Comparison of ENCODE assay signal across 8 cellular contexts in the genomic region with DNA sequence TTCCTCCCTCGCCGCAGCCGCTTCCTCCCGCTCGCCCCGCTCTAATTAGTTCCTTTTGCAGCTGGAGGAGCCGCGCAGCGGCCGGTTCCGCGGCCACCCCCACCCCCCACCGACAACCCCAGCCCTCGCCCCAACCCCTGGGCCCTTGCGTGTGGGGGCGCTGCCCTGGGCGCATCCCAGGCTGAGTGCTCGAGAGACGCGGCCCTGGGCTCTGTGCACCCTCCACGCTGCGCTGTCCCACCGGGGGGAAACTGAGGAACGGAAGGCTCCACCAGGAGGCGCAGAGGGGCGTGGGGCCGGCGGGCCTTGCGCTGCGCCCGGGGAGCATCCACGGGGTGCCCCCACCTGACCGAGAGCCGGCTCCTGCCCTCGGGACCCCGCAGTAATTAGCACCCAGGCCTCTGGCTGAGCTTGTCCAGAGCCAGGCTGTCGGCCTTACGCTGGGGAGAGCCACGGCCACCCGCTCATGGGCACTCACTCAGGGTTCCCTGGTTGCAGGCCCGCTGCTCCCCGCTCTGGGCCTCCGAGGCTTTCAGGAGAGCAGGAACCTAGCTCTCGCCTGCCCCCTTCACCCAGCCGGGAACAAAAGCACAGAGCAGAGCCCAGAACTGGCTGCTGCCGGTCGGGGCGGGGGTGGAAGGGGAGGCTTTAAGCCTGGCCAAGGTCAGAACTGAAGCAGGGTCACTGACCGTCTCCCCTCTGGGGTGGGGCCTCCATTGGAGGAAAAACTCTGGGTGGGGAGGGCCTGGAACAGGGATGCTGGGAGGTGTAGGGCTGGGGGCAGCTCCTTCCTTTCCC. TPM values are rescaled to one million over a fixed set of nuclear protein-coding genes. Genes with fewer than 3 reads are reported as not detected.
A peak's percentile ranks its signal among the peaks of the same experiment; 100 is the strongest.
DNase-seq lines count a peak whose midpoint lies in the region; ATAC-seq and TF ChIP-seq lines count a peak whose summit lies in the region.

No MANE protein-coding gene starts in this region.

- no peaks in the 10 kb centered on the region for H3K36me3 ChIP-seq in endodermal cell (ENCODE audit: control insufficient read depth, insufficient read depth, low read length)
- H3K36me3 ChIP-seq in lung (ENCODE audit: control insufficient read depth in 2 of 2, insufficient read depth in 2 of 2, low read length in 2 of 2), result no peaks in the 10 kb centered on the region

- H3K9ac ChIP-seq in endodermal cell (ENCODE audit: extremely low read depth, low read length, poor library complexity, severe bottlenecking), result peak overlapping the region; percentile 44

- peak overlapping the region; percentile 57 for H3K27ac ChIP-seq in endodermal cell (ENCODE audit: low read depth, low read length)
- peak overlapping the region; percentile 86 to 92 for H3K27ac ChIP-seq in lung (ENCODE audit: low read depth in 1 of 2, low read length in 1 of 2)

- TF ChIP-seq CTCF in endodermal cell (conservative IDR thresholded peaks at IDR 0.05) (peak; percentile 81), lung (IDR thresholded peaks at IDR 0.05; ENCODE audit: control extremely low read depth, extremely low read depth) (peak; percentile 37)

- peaks cover 7% of the 10 kb centered on the region for H3K4me1 ChIP-seq in endodermal cell (ENCODE audit: control insufficient read depth, insufficient read depth, low read length)
- H3K4me1 ChIP-seq in lung (ENCODE audit: control insufficient read depth in 2 of 2, insufficient read depth in 2 of 2, low read length in 2 of 2), result peaks cover 5 to 36% of the 10 kb centered on the region in 2 donors

- peak; percentile 74 for ATAC-seq in activated CD8-positive, alpha-beta T cell treated with anti-CD3 and anti-CD28 coated beads, Interleukin-2, amount 10 ng/mL, durations not matched to agents 7 days and 5 days
- ATAC-seq in lung (ENCODE audit: insufficient read depth, low FRiP score), result peak; percentile 78
- ATAC-seq in GM19452 (IDR thresholded peaks at IDR 0.05; ENCODE audit: unreplicated experiment), result no peak
- ATAC-seq in GM21528 (IDR thresholded peaks at IDR 0.05; ENCODE audit: low FRiP score, unreplicated experiment), result no peak

- POLR2A ChIA-PET in activated CD8-positive, alpha-beta T cell treated with anti-CD3 and anti-CD28 coated beads, Interleukin-2, amount 10 ng/mL, durations not matched to agents 7 days and 5 days (lab: Charles Lee), result interaction anchor here (0.9 to 1.0 kb wide), 2 partner anchors 16 to 23 kb away, joined by 3 read pairs; partner anchors contain the start of gene PAM16

- H3K27me3 Mint-ChIP-seq in activated CD8-positive, alpha-beta T cell treated with anti-CD3 and anti-CD28 coated beads, Interleukin-2, amount 10 ng/mL, durations not matched to agents 7 days and 5 days (ENCODE audit: low read depth), result no peaks in the 10 kb centered on the region
- no peaks in the 10 kb centered on the region for H3K27me3 Mint-ChIP-seq in endodermal cell (ENCODE audit: insufficient read depth)

- WGBS in endodermal cell (ENCODE audit: insufficient coverage in 1 of 2, insufficient read length in 1 of 2), 2 experiments, result 7 to 15% methylated on average over 10 to 49 of the region's 49 CpGs
- 1 to 2% methylated on average over 35 to 49 of the region's 49 CpGs for WGBS in lung, 2 donors

- H3K27ac Mint-ChIP-seq in activated CD8-positive, alpha-beta T cell treated with anti-CD3 and anti-CD28 coated beads, Interleukin-2, amount 10 ng/mL, durations not matched to agents 7 days and 5 days, result no peak overlapping the region
- no peak overlapping the region for H3K27ac Mint-ChIP-seq in endodermal cell

- no peaks in the 10 kb centered on the region for H3K36me3 Mint-ChIP-seq in activated CD8-positive, alpha-beta T cell treated with anti-CD3 and anti-CD28 coated beads, Interleukin-2, amount 10 ng/mL, durations not matched to agents 7 days and 5 days (ENCODE audit: low read depth)
- H3K36me3 Mint-ChIP-seq in endodermal cell (ENCODE audit: low read depth), result no peaks in the 10 kb centered on the region

- H3K27me3 ChIP-seq in endodermal cell (ENCODE audit: control insufficient read depth, insufficient read depth, low read length, poor library complexity, severe bottlenecking) (no peaks in the 10 kb centered on the region), lung (ENCODE audit: control insufficient read depth, insufficient read depth) (no peaks in the 10 kb centered on the region)

- H3K4me3 ChIP-seq in endodermal cell (ENCODE audit: low read length) (peak overlapping the region; percentile 71), lung (no peak overlapping the region)

- CTCF ChIA-PET in activated CD8-positive, alpha-beta T cell treated with anti-CD3 and anti-CD28 coated beads, Interleukin-2, amount 10 ng/mL, durations not matched to agents 7 days and 5 days (lab: Charles Lee), result interaction anchor here (0.6 to 4.0 kb wide), 16 partner anchors 13 to 345 kb away, joined by 3 to 30 read pairs (median 6); partner anchors contain the start of genes PAM16 and TFAP4

- H3K9me3 ChIP-seq in endodermal cell (ENCODE audit: control insufficient read depth, low read length) (no peaks in the 10 kb centered on the region), lung (ENCODE audit: control insufficient read depth in 2 of 2, insufficient read depth in 1 of 2, low read length in 1 of 2) (no peaks in the 10 kb centered on the region)

- H3K4me3 Mint-ChIP-seq in activated CD8-positive, alpha-beta T cell treated with anti-CD3 and anti-CD28 coated beads, Interleukin-2, amount 10 ng/mL, durations not matched to agents 7 days and 5 days, result peak overlapping the region; percentile 48
- peak overlapping the region; percentile 50 for H3K4me3 Mint-ChIP-seq in endodermal cell

- no peaks in the 10 kb centered on the region for H3K9me3 Mint-ChIP-seq in activated CD8-positive, alpha-beta T cell treated with anti-CD3 and anti-CD28 coated beads, Interleukin-2, amount 10 ng/mL, durations not matched to agents 7 days and 5 days (ENCODE audit: insufficient read depth)
- no peaks in the 10 kb centered on the region for H3K9me3 Mint-ChIP-seq in endodermal cell

- DNase-seq in EL, result peak; percentile 79
- DNase-seq in NCI-H1092 (lab: John Stamatoyannopoulos, UW), result peak; percentile 67
- peak; percentile 69 for DNase-seq in activated CD8-positive, alpha-beta T cell treated with anti-CD3 and anti-CD28 coated beads, Interleukin-2, amount 10 ng/mL, durations not matched to agents 7 days and 5 days
- DNase-seq in endodermal cell, result peak; percentile 95
- DNase-seq in lung (ENCODE audit: low spot score), result peak; percentile 81
- DNase-seq in stimulated activated CD4-positive, alpha-beta T cell treated with anti-CD3 and anti-CD28 coated beads, Interleukin-4, amount 100 ng/mL, for 4 hours, result peak; percentile 50 to 53

- H3K4me1 Mint-ChIP-seq in activated CD8-positive, alpha-beta T cell treated with anti-CD3 and anti-CD28 coated beads, Interleukin-2, amount 10 ng/mL, durations not matched to agents 7 days and 5 days (ENCODE audit: low read depth), result peaks cover 9% of the 10 kb centered on the region
- H3K4me1 Mint-ChIP-seq in endodermal cell, result peaks cover 3% of the 10 kb centered on the region

RNA-seq across cellular contexts. Expression of gene GLIS2, which starts 12.1 kb away (rescaled TPM):
- under 1 TPM; 0.16 TPM for total RNA-seq in activated CD8-positive, alpha-beta T cell treated with anti-CD3 and anti-CD28 coated beads, Interleukin-2, amount 10 ng/mL, durations not matched to agents 7 days and 5 days
- 10 to 100 TPM in 1 of 2 donors, 1 to 10 TPM in 1; 9.1 to 13.2 TPM for total RNA-seq in endodermal cell
- polyA plus RNA-seq in endodermal cell (2013, experiment 1 of 2), result 16.6 TPM
- 15.6 TPM for polyA plus RNA-seq in endodermal cell (2013, experiment 2 of 2)
- total RNA-seq in lung, result 10 to 100 TPM in 1 of 2 donors, 1 to 10 TPM in 1; 8.8 to 25.5 TPM
- 10 to 100 TPM; 14.8 to 15.1 TPM for polyA plus RNA-seq in lung

RNA-seq across cellular contexts. Expression of gene PAM16, which starts 23.1 kb away (rescaled TPM):
- total RNA-seq in activated CD8-positive, alpha-beta T cell treated with anti-CD3 and anti-CD28 coated beads, Interleukin-2, amount 10 ng/mL, durations not matched to agents 7 days and 5 days, result 10 to 100 TPM; 33.3 to 40.3 TPM
- total RNA-seq in endodermal cell, result 10 to 100 TPM; 57.7 to 66.2 TPM
- 57.2 TPM for polyA plus RNA-seq in endodermal cell (2013, experiment 1 of 2)
- polyA plus RNA-seq in endodermal cell (2013, experiment 2 of 2), result 62.4 TPM
- 10 to 100 TPM; 23.0 to 55.2 TPM for total RNA-seq in lung
- polyA plus RNA-seq in lung, result 100 to 1,000 TPM in 1 of 2 donors, 10 to 100 TPM in 1; 62.2 to 183 TPM

RNA-seq across cellular contexts. Expression of gene VASN, which starts 43.7 kb away (rescaled TPM):
- total RNA-seq in activated CD8-positive, alpha-beta T cell treated with anti-CD3 and anti-CD28 coated beads, Interleukin-2, amount 10 ng/mL, durations not matched to agents 7 days and 5 days, result not detected
- total RNA-seq in endodermal cell (10 to 100 TPM; 10.4 to 12.1 TPM), lung (10 to 100 TPM; 32.9 to 42.9 TPM)
- 11.5 TPM for polyA plus RNA-seq in endodermal cell (2013, experiment 1 of 2)
- 11.6 TPM for polyA plus RNA-seq in endodermal cell (2013, experiment 2 of 2)
- polyA plus RNA-seq in lung, result 10 to 100 TPM; 18.8 to 29.6 TPM

RNA-seq across cellular contexts. Expression of gene TFAP4, which starts 55.2 kb away (rescaled TPM):
- 10 to 100 TPM; 21.0 to 24.7 TPM for total RNA-seq in activated CD8-positive, alpha-beta T cell treated with anti-CD3 and anti-CD28 coated beads, Interleukin-2, amount 10 ng/mL, durations not matched to agents 7 days and 5 days
- total RNA-seq in endodermal cell, result 10 to 100 TPM; 28.2 to 30.1 TPM
- polyA plus RNA-seq in endodermal cell (2013, experiment 1 of 2), result 23.3 TPM
- 19.3 TPM for polyA plus RNA-seq in endodermal cell (2013, experiment 2 of 2)
- total RNA-seq in lung, result 10 to 100 TPM in 1 of 2 donors, 1 to 10 TPM in 1; 9.7 to 12.3 TPM
- polyA plus RNA-seq in lung, result 10 to 100 TPM in 1 of 2 donors, 1 to 10 TPM in 1; 5.7 to 10.5 TPM

Comparison
In these comparisons a context has a peak if more than half of its experiments do, and no peak if none do; other contexts are left out.
1. ATAC-seq: peak in activated CD8-positive, alpha-beta T cell treated with anti-CD3 and anti-CD28 coated beads, Interleukin-2, amount 10 ng/mL, durations not matched to agents 7 days and 5 days (single experiment) and lung (single experiment); none in GM19452 (single experiment) and GM21528 (single experiment).
2. RNA of gene GLIS2, which starts 12.1 kb away (total RNA-seq): 8.8 to 25.5 TPM in lung and 9.1 to 13.2 TPM in endodermal cell; 0.16 TPM in activated CD8-positive, alpha-beta T cell treated with anti-CD3 and anti-CD28 coated beads, Interleukin-2, amount 10 ng/mL, durations not matched to agents 7 days and 5 days; every median in the first group is over 4 times any median in the second.
3. RNA of gene VASN, which starts 43.7 kb away (total RNA-seq): 32.9 to 42.9 TPM in lung and 10.4 to 12.1 TPM in endodermal cell; not detected in activated CD8-positive, alpha-beta T cell treated with anti-CD3 and anti-CD28 coated beads, Interleukin-2, amount 10 ng/mL, durations not matched to agents 7 days and 5 days; every median in the first group is over 10 times any median in the second.
4. Peak in every context shown above with its lines, with median percentiles within 50 percentile points of each other: DNase-seq.